In the genomic region with DNA sequence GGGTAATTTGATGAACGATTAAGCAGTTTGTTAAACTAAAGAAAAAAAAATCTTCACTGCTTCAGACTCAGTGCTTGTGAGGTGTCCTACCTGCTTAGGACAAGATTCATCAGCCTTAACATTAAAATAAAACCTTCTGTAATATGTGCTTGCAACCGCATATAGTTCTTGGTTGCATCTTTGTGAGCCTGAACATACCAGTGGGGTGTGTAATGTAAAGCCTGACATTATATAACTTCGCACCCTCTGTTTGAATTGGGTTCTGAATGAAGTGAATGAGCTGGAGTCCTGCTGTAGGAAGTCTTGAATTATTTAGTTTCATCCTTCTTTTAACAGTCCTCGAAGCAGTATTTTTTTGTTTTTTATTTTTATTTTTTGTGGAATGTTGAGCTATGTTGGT, we compare ENCODE assay signal across 12 cellular contexts. TPM values are rescaled to one million over a fixed set of nuclear protein-coding genes. Genes with fewer than 3 reads are reported as not detected.
DNase-seq lines count a peak whose midpoint lies in the region; ATAC-seq, FAIRE-seq and TF ChIP-seq lines count a peak whose summit lies in the region.
"Had no signal": no experiment of that assay in that cellular context is flagged by ENCODE, and none has a peak within 500 bp of the region (broad histone marks: within the 10 kb centered on the region; RNA-seq: fewer than 3 reads in every experiment).

No MANE protein-coding gene starts in this region.

- ATAC-seq in foreskin keratinocyte (peak; percentile 23), GM18868 (IDR thresholded peaks at IDR 0.05; ENCODE audit: unreplicated experiment) (no peak)

- intact Hi-C loops in activated CD4-positive, alpha-beta T cell treated with anti-CD3 and anti-CD28 coated beads, Interleukin-2, amount 10 ng/mL, durations not matched to agents 24 days and 14 days (cut with micrococcal nuclease) = loop anchor here (10.0 kb wide), 2 partner anchors 119 to 889 kb away; no protein-coding TSS in a partner anchor
- intact Hi-C loops in stomach (cut with DNase I; ENCODE audit: low total_unique reads) = no loop called here

- peak overlapping the region; percentile 93 for H3K4me3 ChIP-seq in WI38 (ENCODE audit: low read depth, low read length)
- peak overlapping the region; percentile 70 to 99 (median 82) for H3K4me3 ChIP-seq in stomach

- TF ChIP-seq CTCF in WI38 (IDR thresholded peaks at IDR 0.05; ENCODE audit: low read depth, low read length) (no peak), foreskin keratinocyte (conservative IDR thresholded peaks at IDR 0.05) (no peak), stomach (IDR thresholded peaks at IDR 0.05) (no peak)

- peaks cover 11% of the 10 kb centered on the region for H3K36me3 Mint-ChIP-seq in activated CD4-positive, alpha-beta T cell treated with anti-CD3 and anti-CD28 coated beads, Interleukin-2, amount 10 ng/mL, durations not matched to agents 24 days and 14 days (ENCODE audit: low read depth)

- no peak for DNase-seq in activated CD4-positive, alpha-beta T cell treated with anti-CD3 and anti-CD28 coated beads, Interleukin-2, amount 10 ng/mL, durations not matched to agents 24 days and 14 days
- DNase-seq in activated CD4-positive, alpha-beta T cell treated with anti-CD3 and anti-CD28 coated beads, Interleukin-2, amount 50 U/mL, for 48 hours = no peak
- DNase-seq in foreskin keratinocyte (peak in 1 of 2 donors; percentile 43), stomach (no peak), GM12891 (ENCODE audit: insufficient read length, low spot score) (no peak), DMS53 (lab: John Stamatoyannopoulos, UW) (no peak)
- DNase-seq: amniotic stem cell had no signal

- no peaks in the 10 kb centered on the region for H3K27me3 Mint-ChIP-seq in activated CD4-positive, alpha-beta T cell treated with anti-CD3 and anti-CD28 coated beads, Interleukin-2, amount 10 ng/mL, durations not matched to agents 24 days and 14 days

- no peaks in the 10 kb centered on the region for H3K36me3 ChIP-seq in stomach

- TF ChIP-seq POLR2A in stomach (IDR thresholded peaks at IDR 0.05) (no peak), GM12891 (IDR thresholded peaks at IDR 0.05; ENCODE audit: low read depth, low read length) (no peak)

- TF ChIP-seq EP300 in stomach (IDR thresholded peaks at IDR 0.05) = no peak

- no peaks in the 10 kb centered on the region for H3K9me3 Mint-ChIP-seq in activated CD4-positive, alpha-beta T cell treated with anti-CD3 and anti-CD28 coated beads, Interleukin-2, amount 10 ng/mL, durations not matched to agents 24 days and 14 days

- peak overlapping the region; percentile 63 for H3K27ac Mint-ChIP-seq in activated CD4-positive, alpha-beta T cell treated with anti-CD3 and anti-CD28 coated beads, Interleukin-2, amount 10 ng/mL, durations not matched to agents 24 days and 14 days

- peaks cover 6% of the 10 kb centered on the region for H3K4me1 Mint-ChIP-seq in activated CD4-positive, alpha-beta T cell treated with anti-CD3 and anti-CD28 coated beads, Interleukin-2, amount 10 ng/mL, durations not matched to agents 24 days and 14 days

- H3K27ac ChIP-seq in foreskin keratinocyte (peak overlapping the region; percentile 66), stomach (peak overlapping the region in 1 of 5 donors; percentile 100)

- H3K4me3 Mint-ChIP-seq in activated CD4-positive, alpha-beta T cell treated with anti-CD3 and anti-CD28 coated beads, Interleukin-2, amount 10 ng/mL, durations not matched to agents 24 days and 14 days = peak overlapping the region; percentile 66

- FAIRE-seq in GM12891 (lab: Jason Lieb, UNC) = no peak
- FAIRE-seq: H54 had no signal

- no peaks in the 10 kb centered on the region for H3K4me1 ChIP-seq in foreskin keratinocyte
- peaks cover 0 to 72% (median 28%) of the 10 kb centered on the region in 4 donors for H3K4me1 ChIP-seq in stomach

- 6 to 24% (median 11%) methylated on average over 4 of the region's 4 CpGs for WGBS in stomach, 5 donors

- H3K9me3 ChIP-seq in stomach = no peaks in the 10 kb centered on the region

- H3K27me3 ChIP-seq in foreskin keratinocyte (no peaks in the 10 kb centered on the region), stomach (no peaks in the 10 kb centered on the region)

TF ChIP-seq in GM12891, 5 proteins besides CTCF, POLR2A, EP300 and RAD21:
- TF ChIP-seq TAF1 (IDR thresholded peaks at IDR 0.05; ENCODE audit: low read depth, low read length) (no peak), POLR2AphosphoS5 (IDR thresholded peaks at IDR 0.05; ENCODE audit: low read depth, low read length) (no peak), SPI1 (IDR thresholded peaks at IDR 0.05; ENCODE audit: low read depth, low read length) (no peak), PAX5 (IDR thresholded peaks at IDR 0.05; ENCODE audit: insufficient read depth, low read length, severe bottlenecking) (no peak), POU2F2 (IDR thresholded peaks at IDR 0.05; ENCODE audit: low read depth, low read length) (no peak)

RNA-seq across cellular contexts. Expression of a gene that starts 3.1 kb away (rescaled TPM):
- total RNA-seq in activated CD4-positive, alpha-beta T cell treated with anti-CD3 and anti-CD28 coated beads, Interleukin-2, amount 10 ng/mL, durations not matched to agents 24 days and 14 days = 24.2 and 26.2 TPM in 2 replicates
- total RNA-seq in foreskin keratinocyte = 31.2 and 32.3 TPM in 2 replicates
- 8.9 and 10.0 TPM in 2 replicates for polyA plus RNA-seq in foreskin keratinocyte
- total RNA-seq in stomach = 100 to 1,000 TPM in 1 of 5 donors, 10 to 100 TPM in 4; 40.6 to 105 (median 56.6) TPM
- polyA plus RNA-seq in stomach = 10 to 100 TPM in 1 of 3 donors, 1 to 10 TPM in 2; 7.0 to 11.5 (median 10.0) TPM
- polyA plus RNA-seq in GM12891 (2012; ENCODE audit: low read depth, missing spikeins) = 7.3 TPM

RNA-seq across cellular contexts. Expression of a gene that starts 32.3 kb away (rescaled TPM):
- total RNA-seq in activated CD4-positive, alpha-beta T cell treated with anti-CD3 and anti-CD28 coated beads, Interleukin-2, amount 10 ng/mL, durations not matched to agents 24 days and 14 days = not detected in 2 replicates
- total RNA-seq in foreskin keratinocyte (not detected in 2 replicates), stomach (not detected)
- polyA plus RNA-seq in foreskin keratinocyte (not detected in 2 replicates), stomach (not detected)
- not detected for polyA plus RNA-seq in GM12891 (2012; ENCODE audit: low read depth, missing spikeins)
- total RNA-seq: renal cortical epithelial cell had no signal
- polyA plus RNA-seq: BJ had no signal
